Comparison of ENCODE assay signal across 1 cellular context in the genomic region with DNA sequence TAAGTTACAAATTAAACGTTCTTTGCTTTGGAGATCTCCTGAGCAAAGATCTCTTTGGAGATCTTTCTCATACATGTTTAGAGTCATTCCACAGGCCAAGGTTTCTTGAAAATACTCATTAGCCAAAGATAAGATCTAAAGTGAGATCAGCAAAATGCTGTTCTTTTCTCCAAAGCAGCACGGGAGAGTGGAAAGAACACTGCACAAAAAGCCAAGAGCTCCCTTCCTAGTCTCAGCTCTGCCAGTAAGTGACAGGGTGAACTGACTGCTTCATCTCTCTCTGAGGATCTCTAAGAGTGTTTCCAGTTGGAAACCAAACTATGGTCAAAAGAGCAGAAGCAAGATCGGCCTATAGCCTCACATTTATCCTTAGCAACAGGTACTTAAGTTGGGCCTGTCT.
TF ChIP-seq lines count a peak whose summit lies in the region.

No MANE protein-coding gene starts in this region.

TF ChIP-seq in H1, 55 proteins besides CTCF, POLR2A, EP300 and RAD21:
- TF ChIP-seq CEBPB (IDR thresholded peaks at IDR 0.05; ENCODE audit: low read depth, low read length) (no peak), BACH1 (IDR thresholded peaks at IDR 0.05; ENCODE audit: low read length) (no peak), JUN (IDR thresholded peaks at IDR 0.05; ENCODE audit: low read depth, low read length) (no peak), PHF8 (conservative IDR thresholded peaks at IDR 0.05; ENCODE audit: low read depth, low read length) (no peak), SIN3A (conservative IDR thresholded peaks at IDR 0.05 in 1 of 2, IDR thresholded peaks at IDR 0.05 in 1 of 2; ENCODE audit: low read depth in 1 of 2, low read length in 2 of 2) (no peak), SP1 (IDR thresholded peaks at IDR 0.05; ENCODE audit: low read depth, low read length) (no peak), TEAD4 (IDR thresholded peaks at IDR 0.05; ENCODE audit: low read depth, low read length) (no peak)
